Comparison of ENCODE assay signal across 27 cellular contexts in genomic region chr4:24863799-24864198, GRCh38.
"Had no signal": no experiment of that assay in that cellular context is flagged by ENCODE, and none has a peak within 500 bp of the region (broad histone marks: within the 10 kb centered on the region; RNA-seq: fewer than 3 reads in every experiment).

No MANE protein-coding gene starts in this region.

- H3K79me2 ChIP-seq: parathyroid adenoma had no signal

- H3K4me3 Mint-ChIP-seq: nephron; neural progenitor cell; stimulated activated effector memory CD8-positive, alpha-beta T cell treated with anti-CD3 and anti-CD28 coated beads, Interleukin-12 subunit alpha, Interleukin-12 subunit beta, amount 100 ng/mL, for 72 hours; stimulated activated naive B cell treated with anti-CD40 and anti-IgM and Interleukin-4, amounts not matched to agents 10 μg/mL and 1 μg/mL and 100 μg/mL, for 72 hours; stimulated activated naive CD8-positive, alpha-beta T cell treated with anti-CD3 and anti-CD28 coated beads, Interleukin-15, Interleukin-2, amounts not matched to agents 100 ng/mL and 50 ng/mL, for 24 hours had no signal

- H3K4me2 ChIP-seq: neural progenitor cell had no signal

- H3K36me3 Mint-ChIP-seq: stimulated activated effector memory CD8-positive, alpha-beta T cell treated with anti-CD3 and anti-CD28 coated beads, Interleukin-12 subunit alpha, Interleukin-12 subunit beta, amount 100 ng/mL, for 72 hours; stimulated activated naive B cell treated with anti-CD40 and anti-IgM and Interleukin-4, amounts not matched to agents 10 μg/mL and 1 μg/mL and 100 μg/mL, for 72 hours had no signal

- H3K4me1 Mint-ChIP-seq: stimulated activated effector memory CD8-positive, alpha-beta T cell treated with anti-CD3 and anti-CD28 coated beads, Interleukin-12 subunit alpha, Interleukin-12 subunit beta, amount 100 ng/mL, for 72 hours; stimulated activated naive B cell treated with anti-CD40 and anti-IgM and Interleukin-4, amounts not matched to agents 10 μg/mL and 1 μg/mL and 100 μg/mL, for 72 hours had no signal

- H3K4me1 ChIP-seq: neural progenitor cell, parathyroid adenoma, right lobe of liver had no signal

- H3K27me3 Mint-ChIP-seq: progenitor cell of endocrine pancreas; stimulated activated naive B cell treated with anti-CD40 and anti-IgM and Interleukin-4, amounts not matched to agents 10 μg/mL and 1 μg/mL and 100 μg/mL, for 72 hours; stimulated activated naive CD8-positive, alpha-beta T cell treated with anti-CD3 and anti-CD28 coated beads, Interleukin-15, Interleukin-2, amounts not matched to agents 100 ng/mL and 50 ng/mL, for 24 hours had no signal

- H3K9ac ChIP-seq: neural progenitor cell, parathyroid adenoma had no signal

- H3K27ac ChIP-seq: neural progenitor cell, ovary, parathyroid adenoma, psoas muscle, right lobe of liver, sigmoid colon, stomach, thoracic aorta, tibial nerve, upper lobe of left lung, vagina had no signal

- H3K36me3 ChIP-seq: neural progenitor cell, ovary, vagina had no signal

- H2AFZ ChIP-seq: neural progenitor cell, parathyroid adenoma had no signal

- H3K27ac Mint-ChIP-seq: nephron; neural progenitor cell; progenitor cell of endocrine pancreas; stimulated activated effector memory CD8-positive, alpha-beta T cell treated with anti-CD3 and anti-CD28 coated beads, Interleukin-12 subunit alpha, Interleukin-12 subunit beta, amount 100 ng/mL, for 72 hours; stimulated activated naive B cell treated with anti-CD40 and anti-IgM and Interleukin-4, amounts not matched to agents 10 μg/mL and 1 μg/mL and 100 μg/mL, for 72 hours; stimulated activated naive CD8-positive, alpha-beta T cell treated with anti-CD3 and anti-CD28 coated beads, Interleukin-15, Interleukin-2, amounts not matched to agents 100 ng/mL and 50 ng/mL, for 24 hours had no signal

- DNase-seq: occipital lobe; ovary; posterior cingulate gyrus; psoas muscle; right cardiac atrium; right lobe of liver; sigmoid colon; small intestine; stimulated activated CD4-positive, alpha-beta T cell treated with anti-CD3 and anti-CD28 coated beads, Interleukin-15, amount 100 ng/mL, for 24 hours; stimulated activated CD4-positive, alpha-beta T cell treated with anti-CD3 and anti-CD28 coated beads, Interleukin-2, amount 100 ng/mL, for 24 hours; stimulated activated CD4-positive, alpha-beta T cell treated with anti-CD3 and anti-CD28 coated beads, Interleukin-2, amount 100 ng/mL, for 48 hours; stimulated activated CD4-positive, alpha-beta T cell treated with anti-CD3 and anti-CD28 coated beads, Interleukin-4, amount 100 ng/mL, for 24 hours; stimulated activated naive B cell treated with anti-CD40 and anti-IgM and Interleukin-4, amounts not matched to agents 10 μg/mL and 1 μg/mL and 100 μg/mL, for 72 hours; stimulated activated naive CD4-positive, alpha-beta T cell treated with Interleukin-2 at 50 U/mL for 16 hours; stomach; thyroid gland; trophoblast cell; upper lobe of left lung had no signal

- H3K4me3 ChIP-seq: neural progenitor cell, ovary, psoas muscle, right lobe of liver, sigmoid colon, stomach, thoracic aorta, thyroid gland, tibial nerve, upper lobe of left lung, vagina had no signal

- H3K27me3 ChIP-seq: neural progenitor cell, ovary, right lobe of liver, sigmoid colon, stomach, thyroid gland, tibial nerve, upper lobe of left lung, vagina had no signal

- H3K9me3 ChIP-seq: ovary, right lobe of liver, thoracic aorta, thyroid gland had no signal

- ATAC-seq: psoas muscle; right cardiac atrium; right lobe of liver; stimulated activated effector memory CD8-positive, alpha-beta T cell treated with anti-CD3 and anti-CD28 coated beads, Interleukin-12 subunit alpha, Interleukin-12 subunit beta, amount 100 ng/mL, for 72 hours; stimulated activated naive B cell treated with anti-CD40 and anti-IgM and Interleukin-4, amounts not matched to agents 10 μg/mL and 1 μg/mL and 100 μg/mL, for 72 hours had no signal
